8 cellular contexts compared by ENCODE assay signal in genomic region chr19:51407631-51408131, GRCh38. TPM values are rescaled to one million over a fixed set of nuclear protein-coding genes. Genes with fewer than 3 reads are reported as not detected.
DNase-seq lines count a peak whose midpoint lies in the region; ATAC-seq lines count a peak whose summit lies in the region.

No MANE protein-coding gene starts in this region.

- peaks cover 34% of the 10 kb centered on the region for H3K27me3 Mint-ChIP-seq in activated T-cell treated with anti-CD3 and anti-CD28 coated beads, Interleukin-2, amount 50 U/mL, for 72 hours (ENCODE audit: low read depth)
- peaks cover 0 to 4% (median 0%) of the 10 kb centered on the region in 3 donors for H3K27me3 Mint-ChIP-seq in immature natural killer cell (ENCODE audit: low read depth in 3 of 3)

- peaks cover 0 to 3% of the 10 kb centered on the region in 2 donors for H3K9me3 Mint-ChIP-seq in activated T-cell treated with anti-CD3 and anti-CD28 coated beads, Interleukin-2, amount 50 U/mL, for 72 hours
- H3K9me3 Mint-ChIP-seq in immature natural killer cell: peaks cover 0 to 4% (median under 1%) of the 10 kb centered on the region in 6 donors

- no peak overlapping the region for H3K4me3 Mint-ChIP-seq in activated T-cell treated with anti-CD3 and anti-CD28 coated beads, Interleukin-2, amount 50 U/mL, for 72 hours
- H3K4me3 Mint-ChIP-seq in immature natural killer cell: peak overlapping the region in 1 of 5 donors; percentile 44

- DNase-seq in GDM1 (lab: John Stamatoyannopoulos, UW) (peak; percentile 60), LHCN-M2 (ENCODE audit: low read depth) (peak; percentile 22), immature natural killer cell (peak; percentile 36 to 51 (median 38)), NCI-H1694 treated with DMSO at 0.1 percent for 48 hours (lab: John Stamatoyannopoulos, UW) (no peak), globus pallidus (ENCODE audit: low spot score) (no peak)
- peak; percentile 23 to 32 for DNase-seq in activated T-cell treated with anti-CD3 and anti-CD28 coated beads, Interleukin-2, amount 50 U/mL, for 72 hours

- peak; percentile 70 to 80 for ATAC-seq in activated T-cell treated with anti-CD3 and anti-CD28 coated beads, Interleukin-2, amount 50 U/mL, for 72 hours (replicated peaks in 1 of 2)
- no peak for ATAC-seq in GM21786 (IDR thresholded peaks at IDR 0.05; ENCODE audit: unreplicated experiment)
- no peak for ATAC-seq in GM18858 (IDR thresholded peaks at IDR 0.05; ENCODE audit: unreplicated experiment)

- peaks cover 6 to 9% of the 10 kb centered on the region in 2 donors for H3K36me3 Mint-ChIP-seq in activated T-cell treated with anti-CD3 and anti-CD28 coated beads, Interleukin-2, amount 50 U/mL, for 72 hours (ENCODE audit: insufficient read depth in 2 of 2)
- H3K36me3 Mint-ChIP-seq in immature natural killer cell: peaks cover 20 to 36% (median 33%) of the 10 kb centered on the region in 3 donors

- H3K4me1 Mint-ChIP-seq in activated T-cell treated with anti-CD3 and anti-CD28 coated beads, Interleukin-2, amount 50 U/mL, for 72 hours (ENCODE audit: low read depth): peaks cover 15% of the 10 kb centered on the region
- peaks cover 21 to 23% of the 10 kb centered on the region in 2 donors for H3K4me1 Mint-ChIP-seq in immature natural killer cell

- H3K27ac Mint-ChIP-seq in activated T-cell treated with anti-CD3 and anti-CD28 coated beads, Interleukin-2, amount 50 U/mL, for 72 hours: no peak overlapping the region
- peak overlapping the region in 3 of 6 donors; percentile 38 to 77 (median 61) for H3K27ac Mint-ChIP-seq in immature natural killer cell

RNA-seq across cellular contexts. Expression of gene SIGLEC10, which starts 9.8 kb away (rescaled TPM):
- total RNA-seq in LHCN-M2 (2014; rRNA removed): not detected in 2 replicates
- 0.10 TPM for polyA plus RNA-seq in LHCN-M2 (2012)
- 1 to 10 TPM in 1 of 2 donors, under 1 TPM in 1; 0.38 to 1.4 TPM for total RNA-seq in activated T-cell treated with anti-CD3 and anti-CD28 coated beads, Interleukin-2, amount 50 U/mL, for 72 hours
- polyA plus RNA-seq in immature natural killer cell: 1 to 10 TPM in 1 of 3 donors, under 1 TPM in 2; 0.09 to 1.8 (median 0.39) TPM

RNA-seq across cellular contexts. Expression of gene C19orf84, which starts 17.3 kb away (rescaled TPM):
- total RNA-seq in LHCN-M2 (2014; rRNA removed): not detected in 2 replicates
- not detected for polyA plus RNA-seq in LHCN-M2 (2012)
- under 1 TPM; 0.23 to 0.26 TPM for total RNA-seq in activated T-cell treated with anti-CD3 and anti-CD28 coated beads, Interleukin-2, amount 50 U/mL, for 72 hours
- polyA plus RNA-seq in immature natural killer cell: 1 to 10 TPM in 2 of 3 donors, not detected in 1; 1.7 to 3.8 TPM

RNA-seq across cellular contexts. Expression of gene LIM2, which starts 19.9 kb away (rescaled TPM):
- total RNA-seq in LHCN-M2 (2014; rRNA removed): not detected in 2 replicates
- polyA plus RNA-seq in LHCN-M2 (2012): not detected
- total RNA-seq in activated T-cell treated with anti-CD3 and anti-CD28 coated beads, Interleukin-2, amount 50 U/mL, for 72 hours: 1 to 10 TPM; 1.0 to 2.0 TPM
- polyA plus RNA-seq in immature natural killer cell: 10 to 100 TPM; 19.2 to 40.0 (median 37.9) TPM

RNA-seq across cellular contexts. Expression of gene NKG7, which starts 35.2 kb away (rescaled TPM):
- total RNA-seq in LHCN-M2 (2014; rRNA removed): not detected in 2 replicates
- polyA plus RNA-seq in LHCN-M2 (2012): not detected
- total RNA-seq in activated T-cell treated with anti-CD3 and anti-CD28 coated beads, Interleukin-2, amount 50 U/mL, for 72 hours: 100 to 1,000 TPM; 190 to 261 TPM
- 1,000 to 10,000 TPM; 7,925 to 8,923 (median 8,385) TPM for polyA plus RNA-seq in immature natural killer cell

RNA-seq across cellular contexts. Expression of gene CLDND2, which starts 38.9 kb away (rescaled TPM):
- total RNA-seq in LHCN-M2 (2014; rRNA removed): not detected in 2 replicates
- polyA plus RNA-seq in LHCN-M2 (2012): 2.1 TPM
- 10 to 100 TPM; 14.0 to 14.9 TPM for total RNA-seq in activated T-cell treated with anti-CD3 and anti-CD28 coated beads, Interleukin-2, amount 50 U/mL, for 72 hours
- polyA plus RNA-seq in immature natural killer cell: under 1 TPM in 1 of 3 donors, not detected in 2; 0.83 TPM

Comparison
In these comparisons a context has a peak if more than half of its experiments do, and no peak if none do; other contexts are left out.
1. DNase-seq: peak in GDM1 (single experiment), LHCN-M2 (single experiment), activated T-cell treated with anti-CD3 and anti-CD28 coated beads, Interleukin-2, amount 50 U/mL, for 72 hours (2 of 2) and immature natural killer cell (3 of 3); none in NCI-H1694 treated with DMSO at 0.1 percent for 48 hours (single experiment) and globus pallidus (single experiment).
2. ATAC-seq: peak in activated T-cell treated with anti-CD3 and anti-CD28 coated beads, Interleukin-2, amount 50 U/mL, for 72 hours (2 of 2); none in GM21786 (single experiment) and GM18858 (single experiment).